Comparison of ENCODE assay signal across 12 cellular contexts in the genomic region with DNA sequence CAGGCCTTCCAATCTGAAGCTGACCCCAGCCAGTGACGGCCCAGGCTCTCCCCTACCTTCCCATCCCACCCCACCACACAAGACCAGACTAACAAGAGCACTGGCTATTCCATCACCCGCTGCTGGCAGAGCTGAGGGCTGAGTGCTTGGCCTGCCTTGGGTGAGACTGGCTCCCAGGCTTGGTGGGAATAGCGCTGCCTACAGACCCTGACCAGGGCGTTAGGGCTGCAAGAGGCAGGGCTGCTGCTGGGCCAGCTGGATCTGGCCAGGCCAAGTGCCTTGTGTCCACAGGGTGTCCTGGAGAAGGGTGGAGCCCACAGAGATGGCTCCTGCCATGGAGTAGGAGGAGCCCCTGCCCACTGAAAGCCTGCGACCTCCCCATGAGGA. TPM values are rescaled to one million over a fixed set of nuclear protein-coding genes. Genes with fewer than 3 reads are reported as not detected.
DNase-seq lines count a peak whose midpoint lies in the region; ATAC-seq and TF ChIP-seq lines count a peak whose summit lies in the region.
"Had no signal": no experiment of that assay in that cellular context is flagged by ENCODE, and none has a peak within 500 bp of the region (broad histone marks: within the 10 kb centered on the region; RNA-seq: fewer than 3 reads in every experiment).

No MANE protein-coding gene starts in this region.

- peaks cover 3% of the 10 kb centered on the region for H3K36me3 Mint-ChIP-seq in T-helper 17 cell (ENCODE audit: low read depth)

- H3K27me3 Mint-ChIP-seq in T-helper 17 cell = no peaks in the 10 kb centered on the region
- H3K27me3 Mint-ChIP-seq: effector memory CD8-positive, alpha-beta T cell had no signal

- DNase-seq in GM23248 = no peak
- DNase-seq in T-helper 17 cell = no peak
- DNase-seq in right atrium auricular region (ENCODE audit: low spot score) = peak; percentile 58
- DNase-seq in stomach = peak; percentile 20
- DNase-seq in stimulated activated CD4-positive, alpha-beta T cell treated with anti-CD3 and anti-CD28 coated beads, Interleukin-4, amount 100 ng/mL, for 24 hours = no peak
- no peak for DNase-seq in KG1 (lab: John Stamatoyannopoulos, UW)
- no peak for DNase-seq in stimulated activated naive CD4-positive, alpha-beta T cell treated with Interleukin-2 at 50 U/mL for 16 hours (lab: John Stamatoyannopoulos, UW)
- DNase-seq: activated naive CD4-positive, alpha-beta T cell treated with anti-CD3 and anti-CD28 coated beads for 36 hours; effector memory CD8-positive, alpha-beta T cell; spleen had no signal

- H3K4me3 Mint-ChIP-seq in T-helper 17 cell = peak overlapping the region; percentile 70
- H3K4me3 Mint-ChIP-seq: activated naive CD4-positive, alpha-beta T cell treated with anti-CD3 and anti-CD28 coated beads for 36 hours; effector memory CD8-positive, alpha-beta T cell had no signal

- intact Hi-C loops in stomach (cut with DNase I; ENCODE audit: low total_unique reads) = no loop called here

- H3K27me3 ChIP-seq in GM23248 (replicated peaks; ENCODE audit: insufficient read depth) = no peaks in the 10 kb centered on the region
- H3K27me3 ChIP-seq in right atrium auricular region = no peaks in the 10 kb centered on the region
- H3K27me3 ChIP-seq in stomach = no peaks in the 10 kb centered on the region
- H3K27me3 ChIP-seq: spleen had no signal

- H3K36me3 ChIP-seq in GM23248 (ENCODE audit: low read depth) (no peaks in the 10 kb centered on the region), right atrium auricular region (no peaks in the 10 kb centered on the region), stomach (no peaks in the 10 kb centered on the region)
- H3K36me3 ChIP-seq: spleen had no signal

- H3F3A ChIP-seq in GM23248 (ENCODE audit: insufficient read depth) = no peaks in the 10 kb centered on the region

- no peak for TF ChIP-seq EP300 in stomach (IDR thresholded peaks at IDR 0.05)

- H3K9me3 ChIP-seq in GM23248 (ENCODE audit: low read depth) (no peaks in the 10 kb centered on the region), T-helper 17 cell (ENCODE audit: control insufficient read depth, low read length, poor library complexity, severe bottlenecking) (no peaks in the 10 kb centered on the region), right atrium auricular region (no peaks in the 10 kb centered on the region), stomach (no peaks in the 10 kb centered on the region)
- H3K9me3 ChIP-seq: spleen had no signal

- H3K4me3 ChIP-seq in GM23248 (no peak overlapping the region), right atrium auricular region (no peak overlapping the region), stomach (no peak overlapping the region)

- H3K4me1 Mint-ChIP-seq in T-helper 17 cell = peaks cover 24% of the 10 kb centered on the region

- in situ Hi-C loops in GM23248 (cut with MboI) = no loop called here

- WGBS in GM23248 (ENCODE audit: low coverage in 1 of 2, low lambda C conversion rate in 2 of 2, missing lambda C conversion rate in 2 of 2), 2 experiments = 87 to 90% methylated on average over 5 of the region's 5 CpGs
- WGBS in stomach, 5 donors = 89 to 96% (median 93%) methylated on average over 5 of the region's 5 CpGs

- no peak for TF ChIP-seq CTCF in right atrium auricular region (IDR thresholded peaks at IDR 0.05)
- no peak for TF ChIP-seq CTCF in stomach (IDR thresholded peaks at IDR 0.05)

- H3K4me1 ChIP-seq in GM23248 (ENCODE audit: insufficient read depth) = peaks cover 17% of the 10 kb centered on the region
- peaks cover 0 to 20% of the 10 kb centered on the region in 2 donors for H3K4me1 ChIP-seq in right atrium auricular region
- peaks cover 0 to 23% (median 11%) of the 10 kb centered on the region in 4 donors for H3K4me1 ChIP-seq in stomach

- peak overlapping the region; percentile 68; the same call in 1 of the 2 replicates for H2AFZ ChIP-seq in GM23248

- peak overlapping the region; percentile 51; the same call in 1 of the 2 replicates for H3K27ac ChIP-seq in GM23248
- H3K27ac ChIP-seq in right atrium auricular region = peak overlapping the region; percentile 38 to 64
- peak overlapping the region in 4 of 5 donors; percentile 30 to 77 (median 54) for H3K27ac ChIP-seq in stomach
- H3K27ac ChIP-seq: VCaP had no signal

- H3K9me2 ChIP-seq in GM23248 (ENCODE audit: insufficient read depth) = no peaks in the 10 kb centered on the region

- peak overlapping the region; percentile 74 for H3K4me2 ChIP-seq in GM23248 (ENCODE audit: unreplicated experiment)

- peak overlapping the region; percentile 46 for H3K9ac ChIP-seq in GM23248

- no peak for TF ChIP-seq POLR2A in stomach (IDR thresholded peaks at IDR 0.05)

- H3K79me2 ChIP-seq in GM23248 (ENCODE audit: insufficient read depth) = no peaks in the 10 kb centered on the region

- ATAC-seq in T-helper 17 cell = no peak
- no peak for ATAC-seq in HG02571 (IDR thresholded peaks at IDR 0.05; ENCODE audit: unreplicated experiment)
- ATAC-seq: effector memory CD8-positive, alpha-beta T cell had no signal

- no peaks in the 10 kb centered on the region for H4K20me1 ChIP-seq in GM23248 (ENCODE audit: insufficient read depth)

- no peak overlapping the region for H3K27ac Mint-ChIP-seq in T-helper 17 cell
- H3K27ac Mint-ChIP-seq: activated naive CD4-positive, alpha-beta T cell treated with anti-CD3 and anti-CD28 coated beads for 36 hours had no signal

RNA-seq across cellular contexts. Expression of a gene that starts 31.6 kb away (rescaled TPM):
- total RNA-seq in GM23248 (2014; rRNA removed; shearing (Covaris generic)) = 9.0 and 12.3 TPM in 2 replicates
- polyA plus RNA-seq in GM23248 (2016; fragmentation: Nextera tagmentation; extraction: Ambion mirVana) (8.8 and 9.5 TPM in 2 replicates), stomach (1 to 10 TPM; 5.7 to 6.1 (median 5.7) TPM)
- total RNA-seq in T-helper 17 cell (under 1 TPM in 1 of 2 donors, not detected in 1; 0.10 TPM), right atrium auricular region (10 to 100 TPM; 42.8 to 55.8 TPM), stomach (10 to 100 TPM in 4 of 5 donors, 1 to 10 TPM in 1; 7.8 to 26.3 (median 14.0) TPM)
- total RNA-seq: activated naive CD4-positive, alpha-beta T cell treated with anti-CD3 and anti-CD28 coated beads for 36 hours had no signal

Comparison
In these comparisons a context has a peak if more than half of its experiments do, and no peak if none do; other contexts are left out.
1. DNase-seq: peak in right atrium auricular region (single experiment) and stomach (single experiment); none in GM23248 (single experiment), T-helper 17 cell (0 of 3), stimulated activated CD4-positive, alpha-beta T cell treated with anti-CD3 and anti-CD28 coated beads, Interleukin-4, amount 100 ng/mL, for 24 hours (single experiment), KG1 (single experiment) and stimulated activated naive CD4-positive, alpha-beta T cell treated with Interleukin-2 at 50 U/mL for 16 hours (single experiment).
2. Peak in every context shown above with its lines, with median percentiles within 50 percentile points of each other: H3K27ac ChIP-seq.